ENCODE assay signal across 27 cellular contexts in the genomic region with DNA sequence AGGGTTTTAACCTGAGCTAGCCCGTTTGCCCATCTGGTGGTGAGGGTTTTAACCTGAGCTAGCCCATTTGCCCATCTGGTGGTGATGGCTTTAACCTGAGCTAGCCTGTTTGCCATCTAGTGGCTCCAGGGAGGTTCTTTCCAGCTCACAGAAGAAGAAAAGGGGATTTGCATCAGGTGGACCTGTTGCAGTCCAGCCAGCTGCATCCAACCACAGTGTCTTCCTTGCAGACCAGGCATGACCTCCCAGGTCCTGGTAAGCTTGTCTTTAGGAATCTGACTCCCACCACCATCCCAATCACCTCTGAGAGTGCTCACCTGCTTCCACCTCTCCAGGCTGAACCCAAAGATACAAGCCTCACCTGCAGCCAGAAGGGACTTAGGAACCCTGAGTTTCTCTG.
"Had no signal": no experiment of that assay in that cellular context is flagged by ENCODE, and none has a peak within 500 bp of the region (broad histone marks: within the 10 kb centered on the region; RNA-seq: fewer than 3 reads in every experiment).

No MANE protein-coding gene starts in this region.

- H3K4me2 ChIP-seq: smooth muscle cell had no signal

- H3K4me1 ChIP-seq: pancreas, right atrium auricular region, stomach, thyroid gland had no signal

- H3K4me3 Mint-ChIP-seq: endodermal cell; immature natural killer cell; memory B cell; natural killer cell; neural crest cell; stimulated activated effector memory CD8-positive, alpha-beta T cell treated with anti-CD3 and anti-CD28 coated beads, Interleukin-12 subunit alpha, Interleukin-12 subunit beta, amount 100 ng/mL, for 72 hours had no signal

- H3K36me3 ChIP-seq: esophagus muscularis mucosa, neutrophil, pancreas, right atrium auricular region, stomach, thyroid gland, vagina had no signal

- H3K27me3 ChIP-seq: pancreas, right atrium auricular region, thyroid gland, vagina had no signal

- H3K4me1 Mint-ChIP-seq: endodermal cell; immature natural killer cell; memory B cell; natural killer cell; neural crest cell; stimulated activated effector memory CD8-positive, alpha-beta T cell treated with anti-CD3 and anti-CD28 coated beads, Interleukin-12 subunit alpha, Interleukin-12 subunit beta, amount 100 ng/mL, for 72 hours had no signal

- DNase-seq: effector CD8-positive, alpha-beta T cell; endodermal cell; hypothalamus; immature natural killer cell; islet precursor cell; kidney glomerular epithelial cell; left ventricle myocardium superior; natural killer cell; pancreas; stimulated activated CD4-positive, alpha-beta T cell treated with anti-CD3 and anti-CD28 coated beads, Interleukin-2, amount 100 ng/mL, for 24 hours; stimulated activated CD4-positive, alpha-beta T cell treated with anti-CD3 and anti-CD28 coated beads, Interleukin-4, amount 100 ng/mL, for 24 hours; stimulated activated naive CD4-positive, alpha-beta T cell treated with Interleukin-2 at 50 U/mL for 16 hours; stomach; thyroid gland; trophoblast cell had no signal

- H3K9me3 ChIP-seq: esophagus muscularis mucosa, neutrophil, pancreas, right atrium auricular region, stomach, thyroid gland, vagina had no signal

- H3K9me3 Mint-ChIP-seq: endodermal cell; memory B cell; natural killer cell; neural crest cell; stimulated activated effector memory CD8-positive, alpha-beta T cell treated with anti-CD3 and anti-CD28 coated beads, Interleukin-12 subunit alpha, Interleukin-12 subunit beta, amount 100 ng/mL, for 72 hours had no signal

- H3K27ac ChIP-seq: epithelial cell of prostate, esophagus muscularis mucosa, neutrophil, pancreas, right atrium auricular region, stomach, thyroid gland, vagina had no signal

- H3K36me3 Mint-ChIP-seq: immature natural killer cell; memory B cell; natural killer cell; stimulated activated effector memory CD8-positive, alpha-beta T cell treated with anti-CD3 and anti-CD28 coated beads, Interleukin-12 subunit alpha, Interleukin-12 subunit beta, amount 100 ng/mL, for 72 hours had no signal

- ATAC-seq: left ventricle myocardium superior; natural killer cell; pancreas; sciatic nerve; stimulated activated effector memory CD8-positive, alpha-beta T cell treated with anti-CD3 and anti-CD28 coated beads, Interleukin-12 subunit alpha, Interleukin-12 subunit beta, amount 100 ng/mL, for 72 hours had no signal

- H3K4me3 ChIP-seq: esophagus muscularis mucosa, lung, pancreas, right atrium auricular region, smooth muscle cell, stomach, thyroid gland, vagina had no signal

- H3K27ac Mint-ChIP-seq: endodermal cell; immature natural killer cell; memory B cell; natural killer cell; progenitor cell of endocrine pancreas; stimulated activated effector memory CD8-positive, alpha-beta T cell treated with anti-CD3 and anti-CD28 coated beads, Interleukin-12 subunit alpha, Interleukin-12 subunit beta, amount 100 ng/mL, for 72 hours had no signal
